8 cellular contexts compared by ENCODE assay signal in the genomic region with DNA sequence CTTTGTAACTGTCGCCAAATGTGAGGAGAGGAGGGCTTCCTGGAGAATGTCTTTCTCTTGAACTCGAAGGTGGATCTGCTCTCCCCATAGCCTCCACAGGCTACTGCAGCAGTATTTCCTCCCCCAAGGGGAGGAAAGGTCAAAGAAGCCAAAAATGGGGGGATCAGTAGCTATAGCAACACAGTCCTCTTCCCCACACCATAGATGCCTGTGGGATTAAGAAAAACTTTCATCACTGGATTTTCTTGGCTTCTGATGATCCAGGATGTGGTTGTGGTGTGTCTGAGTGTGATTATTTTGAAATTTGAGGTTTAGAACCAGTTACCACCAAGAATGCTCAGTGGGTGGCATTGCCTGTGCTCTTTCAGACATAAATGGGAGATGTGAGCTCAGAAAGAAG.
A peak's percentile ranks its signal among the peaks of the same experiment; 100 is the strongest.
DNase-seq lines count a peak whose midpoint lies in the region; ATAC-seq and TF ChIP-seq lines count a peak whose summit lies in the region.

No MANE protein-coding gene starts in this region.

- H3K4me1 Mint-ChIP-seq in T-helper 2 cell treated with Interferon-gamma antibody and Interleukin-4, amounts not matched to agents 5 μg/mL and 100 μg/mL, for 36 hours (ENCODE audit: low read depth): peaks cover 54% of the 10 kb centered on the region
- H3K4me1 Mint-ChIP-seq in natural killer cell: peaks cover 31% of the 10 kb centered on the region in 2 donors
- peaks cover 22% of the 10 kb centered on the region for H3K4me1 Mint-ChIP-seq in progenitor cell of endocrine pancreas (ENCODE audit: low read depth)
- peaks cover 73% of the 10 kb centered on the region for H3K4me1 Mint-ChIP-seq in nephron progenitor cell

- H3K9me3 Mint-ChIP-seq in T-helper 2 cell treated with Interferon-gamma antibody and Interleukin-4, amounts not matched to agents 5 μg/mL and 100 μg/mL, for 36 hours: peaks cover 4% of the 10 kb centered on the region
- H3K9me3 Mint-ChIP-seq in natural killer cell: no peaks in the 10 kb centered on the region
- no peaks in the 10 kb centered on the region for H3K9me3 Mint-ChIP-seq in progenitor cell of endocrine pancreas (ENCODE audit: low read depth)
- peaks cover 9% of the 10 kb centered on the region for H3K9me3 Mint-ChIP-seq in nephron progenitor cell

- peak overlapping the region; percentile 69 for H3K27ac Mint-ChIP-seq in T-helper 2 cell treated with Interferon-gamma antibody and Interleukin-4, amounts not matched to agents 5 μg/mL and 100 μg/mL, for 36 hours
- peak overlapping the region in 1 of 2 donors; percentile 64 for H3K27ac Mint-ChIP-seq in natural killer cell
- H3K27ac Mint-ChIP-seq in progenitor cell of endocrine pancreas: no peak overlapping the region
- no peak overlapping the region for H3K27ac Mint-ChIP-seq in nephron progenitor cell

- H3K36me3 Mint-ChIP-seq in T-helper 2 cell treated with Interferon-gamma antibody and Interleukin-4, amounts not matched to agents 5 μg/mL and 100 μg/mL, for 36 hours (ENCODE audit: low read depth): peaks cover 5% of the 10 kb centered on the region
- H3K36me3 Mint-ChIP-seq in natural killer cell: peaks cover 7% of the 10 kb centered on the region
- no peaks in the 10 kb centered on the region for H3K36me3 Mint-ChIP-seq in progenitor cell of endocrine pancreas (ENCODE audit: insufficient read depth)
- H3K36me3 Mint-ChIP-seq in nephron progenitor cell (ENCODE audit: low read depth): peaks cover 5% of the 10 kb centered on the region

- H3K4me3 Mint-ChIP-seq in T-helper 2 cell treated with Interferon-gamma antibody and Interleukin-4, amounts not matched to agents 5 μg/mL and 100 μg/mL, for 36 hours: peak overlapping the region; percentile 72
- peak overlapping the region; percentile 17 for H3K4me3 Mint-ChIP-seq in natural killer cell
- H3K4me3 Mint-ChIP-seq in progenitor cell of endocrine pancreas (ENCODE audit: low read depth): no peak overlapping the region
- no peak overlapping the region for H3K4me3 Mint-ChIP-seq in nephron progenitor cell

- intact Hi-C loops in natural killer cell (cut with micrococcal nuclease): loop anchor here (1.0 kb wide), 1 partner anchor 18 kb away; no protein-coding TSS in a partner anchor

- ATAC-seq in GM18517 (IDR thresholded peaks at IDR 0.05; ENCODE audit: unreplicated experiment): peak; percentile 41
- ATAC-seq in HG02885 (IDR thresholded peaks at IDR 0.05; ENCODE audit: poor library complexity, unreplicated experiment): peak; percentile 48
- ATAC-seq in natural killer cell: peak; percentile 73 to 95 (median 84)

- TF ChIP-seq CTCF in natural killer cell (IDR thresholded peaks at IDR 0.05) (no peak), progenitor cell of endocrine pancreas (IDR thresholded peaks at IDR 0.05; ENCODE audit: unreplicated experiment) (no peak), nephron progenitor cell (IDR thresholded peaks at IDR 0.05) (no peak)

- H3K27me3 Mint-ChIP-seq in T-helper 2 cell treated with Interferon-gamma antibody and Interleukin-4, amounts not matched to agents 5 μg/mL and 100 μg/mL, for 36 hours (ENCODE audit: low read depth): peaks cover 28% of the 10 kb centered on the region
- H3K27me3 Mint-ChIP-seq in natural killer cell (ENCODE audit: low read depth in 2 of 2) (peaks cover 41 to 71% of the 10 kb centered on the region in 2 donors), progenitor cell of endocrine pancreas (no peaks in the 10 kb centered on the region), nephron progenitor cell (ENCODE audit: low read depth, poor library complexity) (peaks cover 6% of the 10 kb centered on the region)

- peak; percentile 52 for DNase-seq in T-helper 2 cell treated with Interferon-gamma antibody and Interleukin-4, amounts not matched to agents 5 μg/mL and 100 μg/mL, for 36 hours (ENCODE audit: low spot score)
- DNase-seq in natural killer cell (no peak), NCI-H774 (lab: John Stamatoyannopoulos, UW) (no peak), progenitor cell of endocrine pancreas (ENCODE audit: low spot score, unreplicated experiment) (no peak), nephron progenitor cell (no peak), NCI-H187 treated with DMSO at 0.1 percent for 48 hours (lab: John Stamatoyannopoulos, UW) (no peak)

Comparison
In these comparisons a context has a peak if more than half of its experiments do, and no peak if none do; other contexts are left out.
1. H3K4me3 Mint-ChIP-seq: peak in T-helper 2 cell treated with Interferon-gamma antibody and Interleukin-4, amounts not matched to agents 5 μg/mL and 100 μg/mL, for 36 hours (single experiment) and natural killer cell (single experiment); none in progenitor cell of endocrine pancreas (single experiment) and nephron progenitor cell (single experiment).
2. Peak in every context shown above with its lines, with median percentiles within 50 percentile points of each other: ATAC-seq.